In genomic region chr11:87454246-87454645, GRCh38 we compare ENCODE assay signal across 10 cellular contexts.
DNase-seq lines count a peak whose midpoint lies in the region; ATAC-seq and TF ChIP-seq lines count a peak whose summit lies in the region.
"Had no signal": no experiment of that assay in that cellular context is flagged by ENCODE, and none has a peak within 500 bp of the region (broad histone marks: within the 10 kb centered on the region; RNA-seq: fewer than 3 reads in every experiment).

No MANE protein-coding gene starts in this region.

- no peaks in the 10 kb centered on the region for H3K9me3 Mint-ChIP-seq in endodermal cell
- H3K9me3 Mint-ChIP-seq: H9 had no signal

- H3K4me3 Mint-ChIP-seq in endodermal cell = no peak overlapping the region
- H3K4me3 Mint-ChIP-seq: H9 had no signal

- no peak for TF ChIP-seq CTCF in endodermal cell (conservative IDR thresholded peaks at IDR 0.05)

- WGBS in endodermal cell (ENCODE audit: insufficient coverage in 1 of 2, insufficient read length in 1 of 2), 2 experiments = 83 to 93% methylated on average over 1 of the region's 1 CpG

- H3K79me2 ChIP-seq in Karpas-422 (ENCODE audit: low read length) = no peaks in the 10 kb centered on the region

- peak overlapping the region; percentile 69 for H3K9ac ChIP-seq in Karpas-422 (ENCODE audit: low read length)
- H3K9ac ChIP-seq in endodermal cell (ENCODE audit: extremely low read depth, low read length, poor library complexity, severe bottlenecking) = no peak overlapping the region

- no peaks in the 10 kb centered on the region for H4K20me1 ChIP-seq in Karpas-422 (ENCODE audit: insufficient read depth, low read depth, low read length)

- H3K4me3 ChIP-seq in Karpas-422 (ENCODE audit: low read length) (peak overlapping the region; percentile 36), endodermal cell (ENCODE audit: low read length) (no peak overlapping the region)

- intact Hi-C loops in left colon (cut with DNase I, micrococcal nuclease) = no loop called here

- no peaks in the 10 kb centered on the region for H3K27me3 ChIP-seq in Karpas-422 (ENCODE audit: low read length)
- no peaks in the 10 kb centered on the region for H3K27me3 ChIP-seq in endodermal cell (ENCODE audit: control insufficient read depth, insufficient read depth, low read length, poor library complexity, severe bottlenecking)

- peak overlapping the region; percentile 58 for H3K4me2 ChIP-seq in Karpas-422 (ENCODE audit: low read depth, low read length, poor library complexity, severe bottlenecking)

- H3K36me3 ChIP-seq in Karpas-422 (ENCODE audit: insufficient read depth, low read length) (no peaks in the 10 kb centered on the region), endodermal cell (ENCODE audit: control insufficient read depth, insufficient read depth, low read length) (no peaks in the 10 kb centered on the region)

- ATAC-seq in GM18907 (IDR thresholded peaks at IDR 0.05; ENCODE audit: unreplicated experiment) (peak; percentile 66), HG02571 (IDR thresholded peaks at IDR 0.05; ENCODE audit: unreplicated experiment) (peak; percentile 73), left colon (no peak)

- H2AFZ ChIP-seq in Karpas-422 (ENCODE audit: low read length) = no peak overlapping the region

- H3K9me2 ChIP-seq in Karpas-422 (replicated peaks; ENCODE audit: insufficient read depth, low read length) = no peaks in the 10 kb centered on the region

- no peak overlapping the region for H3K27ac Mint-ChIP-seq in endodermal cell
- H3K27ac Mint-ChIP-seq: H9 had no signal

- H3K36me3 Mint-ChIP-seq in endodermal cell (ENCODE audit: low read depth) = no peaks in the 10 kb centered on the region

- H3K9me3 ChIP-seq in Karpas-422 (ENCODE audit: low read length) (no peaks in the 10 kb centered on the region), endodermal cell (ENCODE audit: control insufficient read depth, low read length) (no peaks in the 10 kb centered on the region)

- peak; percentile 99 for DNase-seq in Karpas-422
- peak; percentile 26 to 29 for DNase-seq in left colon
- no peak for DNase-seq in endodermal cell
- DNase-seq in islet precursor cell = no peak
- DNase-seq in substantia nigra (lab: John Stamatoyannopoulos, UW) = no peak
- DNase-seq in activated CD4-positive, alpha-beta T cell treated with anti-CD3 and anti-CD28 coated beads, Interleukin-2, amount 50 U/mL, for 48 hours = no peak
- DNase-seq: effector CD8-positive, alpha-beta T cell; H9 had no signal

- no peaks in the 10 kb centered on the region for H3K4me1 Mint-ChIP-seq in endodermal cell

- H3K27ac ChIP-seq in Karpas-422 (ENCODE audit: low read length) (peak overlapping the region; percentile 93), endodermal cell (ENCODE audit: low read depth, low read length) (no peak overlapping the region), substantia nigra (ENCODE audit: low read depth, low read length, poor library complexity, severe bottlenecking) (no peak overlapping the region)

- H3K4me1 ChIP-seq in Karpas-422 (ENCODE audit: low read length) (peaks cover 81% of the 10 kb centered on the region), endodermal cell (ENCODE audit: control insufficient read depth, insufficient read depth, low read length) (no peaks in the 10 kb centered on the region)

- H3K27me3 Mint-ChIP-seq in endodermal cell (ENCODE audit: insufficient read depth) = no peaks in the 10 kb centered on the region

Comparison
In these comparisons a context has a peak if more than half of its experiments do, and no peak if none do; other contexts are left out.
1. DNase-seq: peak in Karpas-422 (single experiment) and left colon (2 of 2); none in endodermal cell (single experiment), islet precursor cell (single experiment), substantia nigra (0 of 49) and activated CD4-positive, alpha-beta T cell treated with anti-CD3 and anti-CD28 coated beads, Interleukin-2, amount 50 U/mL, for 48 hours (0 of 2).